16 cellular contexts compared by ENCODE assay signal in genomic region chr10:18378766-18379165, GRCh38.
"Had no signal": no experiment of that assay in that cellular context is flagged by ENCODE, and none has a peak within 500 bp of the region (broad histone marks: within the 10 kb centered on the region; RNA-seq: fewer than 3 reads in every experiment).

No MANE protein-coding gene starts in this region.

- H3K4me1 Mint-ChIP-seq: activated CD4-positive, alpha-beta T cell treated with anti-CD3 and anti-CD28 coated beads, Interleukin-2, amount 10 ng/mL, durations not matched to agents 7 days and 5 days; immature natural killer cell; neural progenitor cell; stimulated activated naive B cell treated with anti-CD40 and anti-IgM and Interleukin-4, amounts not matched to agents 10 μg/mL and 1 μg/mL and 100 μg/mL, for 72 hours; T-cell had no signal

- ATAC-seq: stimulated activated naive B cell treated with anti-CD40 and anti-IgM and Interleukin-4, amounts not matched to agents 10 μg/mL and 1 μg/mL and 100 μg/mL, for 72 hours; T-cell had no signal

- H3K27me3 Mint-ChIP-seq: activated CD4-positive, alpha-beta T cell treated with anti-CD3 and anti-CD28 coated beads, Interleukin-2, amount 10 ng/mL, durations not matched to agents 7 days and 5 days; stimulated activated naive B cell treated with anti-CD40 and anti-IgM and Interleukin-4, amounts not matched to agents 10 μg/mL and 1 μg/mL and 100 μg/mL, for 72 hours had no signal

- H3K9me3 Mint-ChIP-seq: activated CD4-positive, alpha-beta T cell treated with anti-CD3 and anti-CD28 coated beads, Interleukin-2, amount 10 ng/mL, durations not matched to agents 7 days and 5 days; activated naive CD4-positive, alpha-beta T cell treated with anti-CD3 and anti-CD28 coated beads for 36 hours; neural progenitor cell had no signal

- H3K27ac Mint-ChIP-seq: activated CD4-positive, alpha-beta T cell treated with anti-CD3 and anti-CD28 coated beads, Interleukin-2, amount 10 ng/mL, durations not matched to agents 7 days and 5 days; activated naive CD4-positive, alpha-beta T cell treated with anti-CD3 and anti-CD28 coated beads for 36 hours; immature natural killer cell; naive B cell; stimulated activated naive B cell treated with anti-CD40 and anti-IgM and Interleukin-4, amounts not matched to agents 10 μg/mL and 1 μg/mL and 100 μg/mL, for 72 hours; T-cell had no signal

- H3K36me3 ChIP-seq: ascending aorta, neural progenitor cell, upper lobe of left lung had no signal

- H3K9me3 ChIP-seq: ascending aorta, upper lobe of left lung had no signal

- H3K27me3 ChIP-seq: ascending aorta, dorsolateral prefrontal cortex, neural progenitor cell, upper lobe of left lung had no signal

- H3K27ac ChIP-seq: ascending aorta, neural progenitor cell, SK-N-MC, skin epidermis, upper lobe of left lung had no signal

- H3K4me3 Mint-ChIP-seq: activated CD4-positive, alpha-beta T cell treated with anti-CD3 and anti-CD28 coated beads, Interleukin-2, amount 10 ng/mL, durations not matched to agents 7 days and 5 days; activated naive CD4-positive, alpha-beta T cell treated with anti-CD3 and anti-CD28 coated beads for 36 hours; immature natural killer cell; stimulated activated naive B cell treated with anti-CD40 and anti-IgM and Interleukin-4, amounts not matched to agents 10 μg/mL and 1 μg/mL and 100 μg/mL, for 72 hours; T-cell had no signal

- H3K36me3 Mint-ChIP-seq: immature natural killer cell; naive B cell; neural progenitor cell; stimulated activated naive B cell treated with anti-CD40 and anti-IgM and Interleukin-4, amounts not matched to agents 10 μg/mL and 1 μg/mL and 100 μg/mL, for 72 hours; T-cell had no signal

- H3K4me3 ChIP-seq: ascending aorta, dorsolateral prefrontal cortex, neural progenitor cell, SK-N-MC, skin epidermis, upper lobe of left lung had no signal

- DNase-seq: activated CD4-positive, alpha-beta T cell treated with anti-CD3 and anti-CD28 coated beads, Interleukin-2, amount 10 ng/mL, durations not matched to agents 7 days and 5 days; activated naive CD4-positive, alpha-beta T cell treated with anti-CD3 and anti-CD28 coated beads for 36 hours; glutamatergic neuron; immature natural killer cell; naive B cell; stimulated activated CD4-positive, alpha-beta T cell treated with anti-CD3 and anti-CD28 coated beads, Interleukin-15, amount 100 ng/mL, for 24 hours; stimulated activated CD4-positive, alpha-beta T cell treated with anti-CD3 and anti-CD28 coated beads, Interleukin-4, amount 100 ng/mL, for 1 hour; stimulated activated naive B cell treated with anti-CD40 and anti-IgM and Interleukin-4, amounts not matched to agents 10 μg/mL and 1 μg/mL and 100 μg/mL, for 72 hours; T-cell; T-helper 9 cell; upper lobe of left lung had no signal

- H3K4me1 ChIP-seq: ascending aorta, neural progenitor cell, upper lobe of left lung had no signal
